ENCODE assay signal across 7 cellular contexts in genomic region chr19:41872775-41873647, GRCh38.
DNase-seq lines count a peak whose midpoint lies in the region; ATAC-seq and TF ChIP-seq lines count a peak whose summit lies in the region.

No MANE protein-coding gene starts in this region.

- no peaks in the 10 kb centered on the region for H3K9me3 Mint-ChIP-seq in T-helper 1 cell treated with Interleukin-12 subunit alpha and Interleukin-12 subunit beta and Interleukin-4 antibody, amounts not matched to agents 30 μg/mL and 1 μg/mL, for 36 hours

- no peaks in the 10 kb centered on the region for H3K27me3 Mint-ChIP-seq in T-helper 1 cell treated with Interleukin-12 subunit alpha and Interleukin-12 subunit beta and Interleukin-4 antibody, amounts not matched to agents 30 μg/mL and 1 μg/mL, for 36 hours (ENCODE audit: low read depth)

- peaks cover 58% of the 10 kb centered on the region for H3K4me1 Mint-ChIP-seq in T-helper 1 cell treated with Interleukin-12 subunit alpha and Interleukin-12 subunit beta and Interleukin-4 antibody, amounts not matched to agents 30 μg/mL and 1 μg/mL, for 36 hours (ENCODE audit: low read depth)

- H3K4me3 ChIP-seq in GM12864 (ENCODE audit: low read depth, low read length): no peak overlapping the region

- DNase-seq in GM12864 (ENCODE audit: low read depth): no peak
- DNase-seq in NCI-H1105 (lab: John Stamatoyannopoulos, UW): peak; percentile 20
- DNase-seq in astrocyte of the hippocampus (ENCODE audit: low read depth, low spot score): peak; percentile 77
- peak; percentile 74 for DNase-seq in iPS-NIHi11 (ENCODE audit: low spot score)
- peak; percentile 66 to 70 for DNase-seq in stimulated activated CD4-positive, alpha-beta T cell treated with anti-CD3 and anti-CD28 coated beads, Interleukin-2, amount 100 ng/mL, for 48 hours

- ATAC-seq in GM18502 (IDR thresholded peaks at IDR 0.05; ENCODE audit: poor library complexity, unreplicated experiment): no peak

- peaks cover 36% of the 10 kb centered on the region for H3K36me3 Mint-ChIP-seq in T-helper 1 cell treated with Interleukin-12 subunit alpha and Interleukin-12 subunit beta and Interleukin-4 antibody, amounts not matched to agents 30 μg/mL and 1 μg/mL, for 36 hours (ENCODE audit: low read depth)

- H3K4me3 Mint-ChIP-seq in T-helper 1 cell treated with Interleukin-12 subunit alpha and Interleukin-12 subunit beta and Interleukin-4 antibody, amounts not matched to agents 30 μg/mL and 1 μg/mL, for 36 hours: peak overlapping the region; percentile 42

- H3K27ac Mint-ChIP-seq in T-helper 1 cell treated with Interleukin-12 subunit alpha and Interleukin-12 subunit beta and Interleukin-4 antibody, amounts not matched to agents 30 μg/mL and 1 μg/mL, for 36 hours: peak overlapping the region; percentile 94

- peak; percentile 85 for TF ChIP-seq CTCF in GM12864 (IDR thresholded peaks at IDR 0.05; ENCODE audit: low read depth, low read length, missing control alignments)
